8 cellular contexts compared by ENCODE assay signal in the genomic region with DNA sequence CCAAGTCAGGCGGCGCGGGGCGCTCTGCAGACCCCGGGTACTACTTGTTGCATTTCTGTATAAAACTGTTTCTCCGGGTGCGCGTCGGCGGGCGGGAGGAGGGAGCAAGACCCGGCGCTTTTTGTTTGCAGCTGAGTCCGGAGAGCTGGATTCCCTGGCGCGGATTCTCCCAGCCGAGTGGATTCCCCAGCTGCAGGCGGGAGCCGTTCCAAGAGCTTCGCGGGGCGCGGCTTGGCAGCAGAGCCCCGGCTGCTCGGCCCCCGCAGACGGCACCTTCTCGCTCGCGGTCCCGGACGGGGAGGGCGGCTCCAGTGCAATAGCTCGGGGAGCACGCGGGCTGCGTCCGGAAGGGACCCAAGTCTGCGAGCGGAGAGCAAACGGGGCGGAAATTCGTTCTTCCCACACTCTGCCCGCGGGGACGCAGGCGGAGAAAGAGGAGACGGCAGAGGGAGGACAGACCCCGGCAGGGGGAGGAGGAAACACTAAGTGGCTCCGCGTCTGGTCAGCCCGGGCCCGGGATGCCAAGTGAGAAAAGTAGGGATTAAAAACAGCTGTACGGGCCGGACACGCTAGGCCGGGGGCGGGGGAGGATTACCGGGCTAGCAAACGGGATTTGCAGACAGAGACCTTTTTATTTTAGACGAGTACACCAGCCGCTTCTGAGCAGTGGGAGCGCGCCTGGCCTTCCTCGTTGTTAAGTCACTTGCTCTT. TPM values are rescaled to one million over a fixed set of nuclear protein-coding genes. Genes with fewer than 3 reads are reported as not detected.
DNase-seq lines count a peak whose midpoint lies in the region; ATAC-seq and TF ChIP-seq lines count a peak whose summit lies in the region.

A gene with protein sequence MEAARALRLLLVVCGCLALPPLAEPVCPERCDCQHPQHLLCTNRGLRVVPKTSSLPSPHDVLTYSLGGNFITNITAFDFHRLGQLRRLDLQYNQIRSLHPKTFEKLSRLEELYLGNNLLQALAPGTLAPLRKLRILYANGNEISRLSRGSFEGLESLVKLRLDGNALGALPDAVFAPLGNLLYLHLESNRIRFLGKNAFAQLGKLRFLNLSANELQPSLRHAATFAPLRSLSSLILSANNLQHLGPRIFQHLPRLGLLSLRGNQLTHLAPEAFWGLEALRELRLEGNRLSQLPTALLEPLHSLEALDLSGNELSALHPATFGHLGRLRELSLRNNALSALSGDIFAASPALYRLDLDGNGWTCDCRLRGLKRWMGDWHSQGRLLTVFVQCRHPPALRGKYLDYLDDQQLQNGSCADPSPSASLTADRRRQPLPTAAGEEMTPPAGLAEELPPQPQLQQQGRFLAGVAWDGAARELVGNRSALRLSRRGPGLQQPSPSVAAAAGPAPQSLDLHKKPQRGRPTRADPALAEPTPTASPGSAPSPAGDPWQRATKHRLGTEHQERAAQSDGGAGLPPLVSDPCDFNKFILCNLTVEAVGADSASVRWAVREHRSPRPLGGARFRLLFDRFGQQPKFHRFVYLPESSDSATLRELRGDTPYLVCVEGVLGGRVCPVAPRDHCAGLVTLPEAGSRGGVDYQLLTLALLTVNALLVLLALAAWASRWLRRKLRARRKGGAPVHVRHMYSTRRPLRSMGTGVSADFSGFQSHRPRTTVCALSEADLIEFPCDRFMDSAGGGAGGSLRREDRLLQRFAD (minus strand): TSS at position 96 of the 711 bp plus-strand sequence. CDS start 284 bp downstream, outside the sequence.

- H3K27me3 Mint-ChIP-seq in Caco-2 (ENCODE audit: insufficient read depth, unreplicated experiment) = no peaks in the 10 kb centered on the region
- peaks cover 81% of the 10 kb centered on the region for H3K27me3 Mint-ChIP-seq in dendritic cell treated with granulocyte-macrophage colony-stimulating factor and Interleukin-4, amounts not matched to agents 40 ng/mL and 50 ng/mL, for 4 days

- WGBS in smooth muscle cell (ENCODE audit: low lambda C conversion rate) = 1% methylated on average over 65 of the region's 65 CpGs

- CTCF ChIA-PET in Caco-2 (lab: Charles Lee) = interaction anchor here (0.7 to 3.3 kb wide), 2 partner anchors 66 to 149 kb away, joined by 3 to 76 read pairs; no protein-coding TSS in a partner anchor

- H3K79me2 ChIP-seq in smooth muscle cell (ENCODE audit: low read depth) = no peaks in the 10 kb centered on the region

- peaks cover 28% of the 10 kb centered on the region for H3F3A ChIP-seq in smooth muscle cell (ENCODE audit: low read depth)

- H3K36me3 ChIP-seq in Caco-2 (ENCODE audit: control insufficient read depth, insufficient read depth, low read length) = no peaks in the 10 kb centered on the region
- no peaks in the 10 kb centered on the region for H3K36me3 ChIP-seq in smooth muscle cell (ENCODE audit: low read depth)

- H3K27ac ChIP-seq in smooth muscle cell (ENCODE audit: low read depth) = peak within 1 kb of the TSS; percentile 44

- H3K27ac Mint-ChIP-seq in Caco-2 (ENCODE audit: unreplicated experiment) = peak within 1 kb of the TSS; percentile 63
- H3K27ac Mint-ChIP-seq in dendritic cell treated with granulocyte-macrophage colony-stimulating factor and Interleukin-4, amounts not matched to agents 40 ng/mL and 50 ng/mL, for 4 days = no peak within 1 kb of the TSS

- intact Hi-C loops in Caco-2 (cut with micrococcal nuclease; ENCODE audit: unreplicated experiment) (no loop called here), left colon (cut with DNase I, micrococcal nuclease) (loop anchor here in 1 of 2 donors (10.0 kb wide), 1 partner anchor 146 kb away; no protein-coding TSS in a partner anchor)
- intact Hi-C loops in dendritic cell treated with granulocyte-macrophage colony-stimulating factor and Interleukin-4, amounts not matched to agents 40 ng/mL and 50 ng/mL, for 4 days (cut with micrococcal nuclease) = no loop called here

- H3K27me3 ChIP-seq in Caco-2 (replicated peaks; ENCODE audit: control insufficient read depth, insufficient read depth, low read length) (no peaks in the 10 kb centered on the region), smooth muscle cell (ENCODE audit: low read depth) (no peaks in the 10 kb centered on the region)

- H3K9me3 ChIP-seq in Caco-2 (no peaks in the 10 kb centered on the region), smooth muscle cell (replicated peaks; ENCODE audit: low read depth) (no peaks in the 10 kb centered on the region)

- TF ChIP-seq CTCF in Caco-2 (IDR thresholded peaks at IDR 0.05; ENCODE audit: insufficient read depth in 1 of 2, low read depth in 1 of 2, low read length in 1 of 2, severe bottlenecking in 1 of 2, unreplicated experiment in 1 of 2) (no peak), smooth muscle cell (IDR thresholded peaks at IDR 0.05; ENCODE audit: borderline replicate concordance, insufficient read depth, poor library complexity, severe bottlenecking) (no peak)

- no peaks in the 10 kb centered on the region for H3K36me3 Mint-ChIP-seq in Caco-2 (ENCODE audit: insufficient read depth, unreplicated experiment)
- H3K36me3 Mint-ChIP-seq in dendritic cell treated with granulocyte-macrophage colony-stimulating factor and Interleukin-4, amounts not matched to agents 40 ng/mL and 50 ng/mL, for 4 days (ENCODE audit: low read depth) = no peaks in the 10 kb centered on the region

- POLR2A ChIA-PET in Caco-2 (lab: Charles Lee) = interaction anchor here (0.7 kb wide), 1 partner anchor 148 kb away, joined by 4 read pairs; no protein-coding TSS in a partner anchor

- no TSS peak for BruUV-seq in Caco-2 (replicated peaks; lab: Mats Ljungman, UMichigan)

- ATAC-seq in left colon = peak; percentile 5

- DNase-seq in Caco-2 (no peak), NCI-H2227 (lab: John Stamatoyannopoulos, UW; ENCODE audit: unreplicated experiment) (peak; percentile 87), left colon (peak; percentile 57 to 72), smooth muscle cell (lab: John Stamatoyannopoulos, UW; ENCODE audit: unreplicated experiment) (peak; percentile 77), 8988T (no peak), DMS114 treated with DMSO at 0.1 percent for 48 hours (lab: John Stamatoyannopoulos, UW; ENCODE audit: unreplicated experiment) (no peak), glomerular visceral epithelial cell (ENCODE audit: extremely low spot score) (no peak)

- peak within 1 kb of the TSS; percentile 83 for H2AFZ ChIP-seq in smooth muscle cell (ENCODE audit: low read depth)

- H3K4me3 ChIP-seq in Caco-2 (ENCODE audit: low read depth, low read length) = peak within 1 kb of the TSS; percentile 65
- peak within 1 kb of the TSS; percentile 68 for H3K4me3 ChIP-seq in smooth muscle cell

- H3K4me2 ChIP-seq in smooth muscle cell = peak within 1 kb of the TSS; percentile 97

- peaks cover 18% of the 10 kb centered on the region; the same call in 1 of the 2 replicates for H3K4me1 ChIP-seq in Caco-2
- H3K4me1 ChIP-seq in smooth muscle cell (ENCODE audit: low read depth) = peaks cover 22% of the 10 kb centered on the region

- H4K20me1 ChIP-seq in smooth muscle cell (ENCODE audit: low read depth) = peaks cover 7% of the 10 kb centered on the region

- H3K4me3 Mint-ChIP-seq in Caco-2 (ENCODE audit: unreplicated experiment) = peak within 1 kb of the TSS; percentile 73
- peak within 1 kb of the TSS; percentile 47 for H3K4me3 Mint-ChIP-seq in dendritic cell treated with granulocyte-macrophage colony-stimulating factor and Interleukin-4, amounts not matched to agents 40 ng/mL and 50 ng/mL, for 4 days

- no peak within 1 kb of the TSS for H3K9ac ChIP-seq in smooth muscle cell (ENCODE audit: low read depth)

- H3K4me1 Mint-ChIP-seq in Caco-2 (ENCODE audit: low read depth, unreplicated experiment) = peaks cover 17% of the 10 kb centered on the region
- H3K4me1 Mint-ChIP-seq in dendritic cell treated with granulocyte-macrophage colony-stimulating factor and Interleukin-4, amounts not matched to agents 40 ng/mL and 50 ng/mL, for 4 days (ENCODE audit: low read depth) = peaks cover 33% of the 10 kb centered on the region

- H3K9me3 Mint-ChIP-seq in Caco-2 (ENCODE audit: unreplicated experiment) = no peaks in the 10 kb centered on the region
- no peaks in the 10 kb centered on the region for H3K9me3 Mint-ChIP-seq in dendritic cell treated with granulocyte-macrophage colony-stimulating factor and Interleukin-4, amounts not matched to agents 40 ng/mL and 50 ng/mL, for 4 days

RNA-seq across cellular contexts. Expression of the gene that starts here (rescaled TPM):
- total RNA-seq in Caco-2 (2022) = 0.45 and 0.51 TPM in 2 replicates
- total RNA-seq in left colon = 1 to 10 TPM in 1 of 2 donors, under 1 TPM in 1; 0.52 to 2.0 TPM
- 8.9 and 11.1 TPM in 2 replicates for total RNA-seq in smooth muscle cell
- polyA plus RNA-seq in smooth muscle cell = 4.7 and 11.0 TPM in 2 replicates

Comparison
In these comparisons a context has a peak if more than half of its experiments do, and no peak if none do; other contexts are left out.
1. DNase-seq: peak in NCI-H2227 (single experiment), left colon (2 of 2) and smooth muscle cell (single experiment); none in Caco-2 (0 of 2), 8988T (single experiment), DMS114 treated with DMSO at 0.1 percent for 48 hours (single experiment) and glomerular visceral epithelial cell (single experiment).